In the genomic region with DNA sequence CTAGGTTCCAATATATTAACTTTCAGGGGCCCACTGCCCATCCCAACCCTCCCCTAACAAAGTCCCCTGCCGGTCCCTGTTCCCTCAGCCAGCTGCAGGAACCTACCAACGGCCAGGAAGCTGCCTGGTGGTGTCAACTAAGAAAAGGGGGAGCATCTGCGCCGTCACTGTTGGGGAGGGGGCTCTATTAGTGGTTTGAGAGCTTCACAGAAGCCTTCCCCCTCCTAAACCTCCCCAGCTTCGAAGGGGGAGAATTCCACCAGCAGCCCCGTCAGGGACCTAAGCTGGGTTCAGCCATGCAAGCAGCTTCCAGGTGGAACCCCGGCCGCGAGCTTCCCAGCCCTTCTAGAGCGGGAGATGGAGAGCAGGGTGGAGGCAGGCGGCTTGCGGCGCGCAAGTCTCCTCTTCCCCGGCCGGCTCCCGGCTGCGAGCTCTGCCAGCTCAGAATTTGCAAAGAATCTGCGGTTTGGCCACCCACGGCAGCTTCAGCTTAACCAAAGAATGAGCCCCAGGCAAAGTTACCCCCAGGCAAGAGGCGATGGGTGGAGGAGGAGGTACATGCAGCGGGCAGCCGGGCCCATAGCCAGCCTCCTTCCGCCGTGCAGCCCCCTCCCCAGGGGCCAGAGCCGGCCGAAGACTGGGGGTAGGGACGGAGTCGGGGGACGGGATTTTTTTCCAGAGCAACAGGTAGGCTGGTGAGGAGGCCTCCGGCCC, we compare ENCODE assay signal across 8 cellular contexts. TPM values are rescaled to one million over a fixed set of nuclear protein-coding genes. Genes with fewer than 3 reads are reported as not detected.
DNase-seq lines count a peak whose midpoint lies in the region; ATAC-seq and TF ChIP-seq lines count a peak whose summit lies in the region.

No MANE protein-coding gene starts in this region.

- 1 to 4% (median 4%) methylated on average over 19 to 31 of the region's 31 CpGs for WGBS in spleen, 5 donors

- peak overlapping the region; percentile 98 for H3K9ac ChIP-seq in HUES6 (ENCODE audit: low read length)

- peaks cover 17% of the 10 kb centered on the region for H3K36me3 Mint-ChIP-seq in CD4-positive, CD25-positive, alpha-beta regulatory T cell

- H3K36me3 ChIP-seq in CD4-positive, CD25-positive, alpha-beta regulatory T cell (ENCODE audit: control insufficient read depth, insufficient read depth, low read length) = peaks cover 8% of the 10 kb centered on the region
- H3K36me3 ChIP-seq in HUES6 (ENCODE audit: control insufficient read depth, insufficient read depth, low read length) = peaks cover 33% of the 10 kb centered on the region
- peaks cover 0 to 84% (median 16%) of the 10 kb centered on the region in 6 donors for H3K36me3 ChIP-seq in spleen

- in situ Hi-C loops in astrocyte of the spinal cord (cut with HindIII; ENCODE audit: low sequenced_read_pairs) = no loop called here

- TF ChIP-seq CTCF in astrocyte of the spinal cord (IDR thresholded peaks at IDR 0.05; ENCODE audit: low read depth, low read length) (no peak), spleen (IDR thresholded peaks at IDR 0.05 in 8 of 11, conservative IDR thresholded peaks at IDR 0.05 in 3 of 11) (no peak)

- peak; percentile 46 to 75 (median 62) for DNase-seq in CD4-positive, CD25-positive, alpha-beta regulatory T cell
- DNase-seq in T-helper 2 cell = peak; percentile 13 to 89 (median 59)
- peak; percentile 89 for DNase-seq in astrocyte of the spinal cord (ENCODE audit: low read depth, low spot score)
- peak; percentile 46 for DNase-seq in iPS-NIHi11 (ENCODE audit: low spot score)
- peak; percentile 89 for DNase-seq in spleen

- H3K27me3 Mint-ChIP-seq in CD4-positive, CD25-positive, alpha-beta regulatory T cell = no peaks in the 10 kb centered on the region

- H3K4me3 Mint-ChIP-seq in CD4-positive, CD25-positive, alpha-beta regulatory T cell = peak overlapping the region; percentile 87 to 99 (median 98)

- intact Hi-C loops in spleen (cut with DNase I; ENCODE audit: low total_unique reads) = loop anchor here (10.0 kb wide), 1 partner anchor 54 kb away; a partner anchor contains a TSS

- no peaks in the 10 kb centered on the region for H3K27me3 ChIP-seq in CD4-positive, CD25-positive, alpha-beta regulatory T cell (ENCODE audit: control insufficient read depth, insufficient read depth, low read length)
- H3K27me3 ChIP-seq in HUES6 (ENCODE audit: control insufficient read depth, insufficient read depth, low read length) (no peaks in the 10 kb centered on the region), spleen (replicated peaks in 1 of 7) (no peaks in the 10 kb centered on the region)

- ATAC-seq in CD4-positive, CD25-positive, alpha-beta regulatory T cell (ENCODE audit: low read depth in 2 of 2) = peak; percentile 3 to 8
- ATAC-seq in GM19452 (IDR thresholded peaks at IDR 0.05; ENCODE audit: unreplicated experiment) (peak; percentile 8), GM21515 (IDR thresholded peaks at IDR 0.05; ENCODE audit: unreplicated experiment) (no peak)

- H3K4me1 ChIP-seq in CD4-positive, CD25-positive, alpha-beta regulatory T cell (ENCODE audit: control insufficient read depth, insufficient read depth, low read length, poor library complexity, severe bottlenecking) = peaks cover 27% of the 10 kb centered on the region
- H3K4me1 ChIP-seq in HUES6 (ENCODE audit: control insufficient read depth, insufficient read depth, low read length) = no peaks in the 10 kb centered on the region
- peaks cover 15 to 42% (median 29%) of the 10 kb centered on the region in 6 donors for H3K4me1 ChIP-seq in spleen

- no peaks in the 10 kb centered on the region for H3K9me3 Mint-ChIP-seq in CD4-positive, CD25-positive, alpha-beta regulatory T cell

- no peaks in the 10 kb centered on the region for H3K9me3 ChIP-seq in CD4-positive, CD25-positive, alpha-beta regulatory T cell (ENCODE audit: control insufficient read depth in 2 of 2, low read length in 2 of 2)
- H3K9me3 ChIP-seq in HUES6 (ENCODE audit: control insufficient read depth, insufficient read depth, low read depth, low read length) (no peaks in the 10 kb centered on the region), spleen (no peaks in the 10 kb centered on the region)

- H3K27ac Mint-ChIP-seq in CD4-positive, CD25-positive, alpha-beta regulatory T cell = peak overlapping the region; percentile 71 to 89 (median 85)

- H3K4me3 ChIP-seq in CD4-positive, CD25-positive, alpha-beta regulatory T cell (ENCODE audit: low read depth, low read length) = peak overlapping the region; percentile 75
- peak overlapping the region; percentile 98 for H3K4me3 ChIP-seq in HUES6 (ENCODE audit: low read depth, low read length)
- peak overlapping the region; percentile 54 for H3K4me3 ChIP-seq in astrocyte of the spinal cord (ENCODE audit: low read depth, low read length)
- peak overlapping the region; percentile 60 to 90 (median 80) for H3K4me3 ChIP-seq in spleen

- H3K27ac ChIP-seq in CD4-positive, CD25-positive, alpha-beta regulatory T cell (ENCODE audit: insufficient read depth, low read length, poor library complexity, severe bottlenecking) = peak overlapping the region; percentile 87
- H3K27ac ChIP-seq in HUES6 (ENCODE audit: low read depth, low read length) = peak overlapping the region; percentile 97
- H3K27ac ChIP-seq in spleen = peak overlapping the region; percentile 77 to 91 (median 88)

- no peak for TF ChIP-seq POLR2A in spleen (IDR thresholded peaks at IDR 0.05)

- H3K4me1 Mint-ChIP-seq in CD4-positive, CD25-positive, alpha-beta regulatory T cell = peaks cover 0 to 29% (median 17%) of the 10 kb centered on the region in 4 donors

RNA-seq across cellular contexts. Expression of a gene that starts 33.7 kb away (rescaled TPM):
- 53.7 TPM for total RNA-seq in CD4-positive, CD25-positive, alpha-beta regulatory T cell
- 10 to 100 TPM; 26.3 to 40.5 (median 30.8) TPM for polyA plus RNA-seq in CD4-positive, CD25-positive, alpha-beta regulatory T cell
- 10 to 100 TPM; 26.1 to 33.7 (median 29.7) TPM for total RNA-seq in spleen
- polyA plus RNA-seq in spleen = 10 to 100 TPM; 13.3 to 21.1 (median 14.3) TPM

RNA-seq across cellular contexts. Expression of a gene that starts 58.5 kb away (rescaled TPM):
- total RNA-seq in CD4-positive, CD25-positive, alpha-beta regulatory T cell = 22.1 TPM
- 10 to 100 TPM; 10.5 to 17.5 (median 14.6) TPM for polyA plus RNA-seq in CD4-positive, CD25-positive, alpha-beta regulatory T cell
- total RNA-seq in spleen = 10 to 100 TPM; 33.1 to 66.9 (median 48.1) TPM
- 10 to 100 TPM in 1 of 3 donors, 1 to 10 TPM in 2; 5.2 to 16.5 (median 7.2) TPM for polyA plus RNA-seq in spleen
